In the genomic region with DNA sequence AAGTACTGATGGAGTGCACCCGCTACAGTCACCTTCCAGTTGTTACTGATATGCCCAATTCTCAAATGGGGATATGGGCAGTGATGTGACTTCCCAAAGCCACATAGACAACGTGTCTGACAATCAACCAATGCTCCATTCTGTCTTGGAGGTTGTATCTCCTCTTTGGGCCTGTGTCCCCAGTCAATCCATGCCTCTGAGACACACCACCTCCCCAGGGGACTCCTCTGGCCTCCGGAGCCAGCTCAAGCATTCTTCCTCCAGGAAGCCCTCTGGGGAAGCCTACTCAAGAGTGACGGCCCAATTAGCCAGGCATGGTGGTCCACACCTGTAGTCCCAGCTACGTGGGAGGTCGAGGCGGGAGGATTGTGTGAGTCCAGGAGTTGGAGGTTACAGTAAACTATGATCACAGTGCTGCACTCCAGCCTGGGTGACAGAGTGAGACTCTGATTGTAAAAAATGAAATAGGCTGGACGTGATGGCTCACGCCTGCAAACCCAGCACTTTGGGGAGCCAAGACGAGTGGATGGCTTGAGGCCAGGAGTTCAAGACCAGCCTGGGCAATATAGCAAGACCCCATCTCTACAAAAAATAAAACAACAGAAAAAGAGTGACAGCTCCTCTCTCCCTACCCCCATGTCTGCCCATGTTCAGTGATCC, we compare ENCODE assay signal across 1 cellular context.
TF ChIP-seq lines count a peak whose summit lies in the region.

No MANE protein-coding gene starts in this region.

TF ChIP-seq in K562, 482 proteins besides CTCF, POLR2A, EP300 and RAD21 (continued from another document):
- TF ChIP-seq, protein P1, sequence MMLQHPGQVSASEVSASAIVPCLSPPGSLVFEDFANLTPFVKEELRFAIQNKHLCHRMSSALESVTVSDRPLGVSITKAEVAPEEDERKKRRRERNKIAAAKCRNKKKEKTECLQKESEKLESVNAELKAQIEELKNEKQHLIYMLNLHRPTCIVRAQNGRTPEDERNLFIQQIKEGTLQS (IDR thresholded peaks at IDR 0.05) = no peak
- TF ChIP-seq, protein P1 (CRISPR knock-in tag; conservative IDR thresholded peaks at IDR 0.05) = 0 out of 2 replicates have a peak, but pooled peaks have one; percentile 22
